8 cellular contexts compared by ENCODE assay signal in genomic region chr16:28403220-28404072, GRCh38. TPM values are rescaled to one million over a fixed set of nuclear protein-coding genes. Genes with fewer than 3 reads are reported as not detected.
A peak's percentile ranks its signal among the peaks of the same experiment; 100 is the strongest.
DNase-seq lines count a peak whose midpoint lies in the region; ATAC-seq and TF ChIP-seq lines count a peak whose summit lies in the region.
"Not testable (repeated sequence)": the region's sequence is repeated elsewhere in the genome, so short reads cannot be mapped to it uniquely, and the experiment has no call there.

TSS of gene EIF3CL (minus strand) at chr16:28403841. CDS start at chr16:28403618, 223 bp downstream.

- not testable (repeated sequence) for H3K4me1 ChIP-seq in psoas muscle

- TF ChIP-seq CTCF in AG04449 (IDR thresholded peaks at IDR 0.05; ENCODE audit: insufficient read depth, low read length, missing control alignments); psoas muscle (IDR thresholded peaks at IDR 0.05): not testable (repeated sequence)

- POLR2A ChIA-PET in AG04449 (lab: Yijun Ruan, JAX), result not testable (repeated sequence)

- CTCF ChIA-PET in AG04449 (lab: Yijun Ruan, JAX), result not testable (repeated sequence)

- not testable (repeated sequence) for H3K27ac Mint-ChIP-seq in dendritic cell treated with granulocyte-macrophage colony-stimulating factor and Interleukin-4, amounts not matched to agents 40 ng/mL and 50 ng/mL, for 4 days
- H3K27ac Mint-ChIP-seq in immature natural killer cell, result peak within 1 kb of the TSS in 1 of 6 donors; percentile 69

- ATAC-seq in GM18907 (IDR thresholded peaks at IDR 0.05; ENCODE audit: unreplicated experiment) (peak; percentile 95), HG02588 (IDR thresholded peaks at IDR 0.05; ENCODE audit: unreplicated experiment) (peak; percentile 99), HG03575 (IDR thresholded peaks at IDR 0.05; ENCODE audit: extremely low read depth, insufficient number of reproducible peaks, low FRiP score, unreplicated experiment) (peak; percentile 78), psoas muscle (peak; percentile 99 to 100 (median 100))
- ATAC-seq in activated CD4-positive, CD25-positive, alpha-beta regulatory T cell treated with anti-CD3 and anti-CD28 coated beads, Interleukin-2, amount 50 U/mL, for 24 hours, result peak; percentile 100

- H3K4me3 ChIP-seq in AG04449 (ENCODE audit: low read depth, low read length) (peak within 1 kb of the TSS; percentile 56), psoas muscle (peak within 1 kb of the TSS; percentile 61)

- no CpG with 5 or more reads among the region's 66 CpGs for WGBS in psoas muscle, 3 donors

- H3K36me3 ChIP-seq in psoas muscle (ENCODE audit: insufficient read depth in 1 of 2, low read depth in 1 of 2), result not testable (repeated sequence)

- H3K27ac ChIP-seq in psoas muscle, result not testable (repeated sequence)

- H3K9me3 ChIP-seq in psoas muscle, result not testable (repeated sequence)

- intact Hi-C loops in dendritic cell treated with granulocyte-macrophage colony-stimulating factor and Interleukin-4, amounts not matched to agents 40 ng/mL and 50 ng/mL, for 4 days (cut with micrococcal nuclease); psoas muscle (cut with DNase I): not testable (repeated sequence)

- not testable (repeated sequence) for H3K27me3 ChIP-seq in psoas muscle (ENCODE audit: insufficient read depth in 3 of 3, low read length in 2 of 3)

- not testable (repeated sequence) for H3K4me1 Mint-ChIP-seq in dendritic cell treated with granulocyte-macrophage colony-stimulating factor and Interleukin-4, amounts not matched to agents 40 ng/mL and 50 ng/mL, for 4 days (ENCODE audit: low read depth); immature natural killer cell

- peak within 1 kb of the TSS; percentile 34 for H3K4me3 Mint-ChIP-seq in dendritic cell treated with granulocyte-macrophage colony-stimulating factor and Interleukin-4, amounts not matched to agents 40 ng/mL and 50 ng/mL, for 4 days
- H3K4me3 Mint-ChIP-seq in immature natural killer cell, result peak within 1 kb of the TSS in 4 of 5 donors; percentile 25 to 74 (median 48)

- not testable (repeated sequence) for H3K27me3 Mint-ChIP-seq in dendritic cell treated with granulocyte-macrophage colony-stimulating factor and Interleukin-4, amounts not matched to agents 40 ng/mL and 50 ng/mL, for 4 days; immature natural killer cell (ENCODE audit: low read depth in 3 of 3)

- H3K9me3 Mint-ChIP-seq in dendritic cell treated with granulocyte-macrophage colony-stimulating factor and Interleukin-4, amounts not matched to agents 40 ng/mL and 50 ng/mL, for 4 days; immature natural killer cell: not testable (repeated sequence)

- H3K36me3 Mint-ChIP-seq in dendritic cell treated with granulocyte-macrophage colony-stimulating factor and Interleukin-4, amounts not matched to agents 40 ng/mL and 50 ng/mL, for 4 days (ENCODE audit: low read depth); immature natural killer cell: not testable (repeated sequence)

- DNase-seq in AG04449 (ENCODE audit: low read depth, low spot score); immature natural killer cell; psoas muscle: not testable (repeated sequence)

RNA-seq across cellular contexts. Expression of gene EIF3CL, which starts in this region (rescaled TPM):
- polyA plus RNA-seq in immature natural killer cell (10 to 100 TPM in 2 of 3 donors, 1 to 10 TPM in 1; 9.7 to 31.1 (median 19.0) TPM), psoas muscle (100 to 1,000 TPM in 1 of 3 donors, 10 to 100 TPM in 2; 60.6 to 130 (median 84.5) TPM)
- 100 to 1,000 TPM in 2 of 4 donors, 10 to 100 TPM in 2; 25.5 to 126 (median 94.2) TPM for total RNA-seq in psoas muscle
